8 cellular contexts compared by ENCODE assay signal in the genomic region with DNA sequence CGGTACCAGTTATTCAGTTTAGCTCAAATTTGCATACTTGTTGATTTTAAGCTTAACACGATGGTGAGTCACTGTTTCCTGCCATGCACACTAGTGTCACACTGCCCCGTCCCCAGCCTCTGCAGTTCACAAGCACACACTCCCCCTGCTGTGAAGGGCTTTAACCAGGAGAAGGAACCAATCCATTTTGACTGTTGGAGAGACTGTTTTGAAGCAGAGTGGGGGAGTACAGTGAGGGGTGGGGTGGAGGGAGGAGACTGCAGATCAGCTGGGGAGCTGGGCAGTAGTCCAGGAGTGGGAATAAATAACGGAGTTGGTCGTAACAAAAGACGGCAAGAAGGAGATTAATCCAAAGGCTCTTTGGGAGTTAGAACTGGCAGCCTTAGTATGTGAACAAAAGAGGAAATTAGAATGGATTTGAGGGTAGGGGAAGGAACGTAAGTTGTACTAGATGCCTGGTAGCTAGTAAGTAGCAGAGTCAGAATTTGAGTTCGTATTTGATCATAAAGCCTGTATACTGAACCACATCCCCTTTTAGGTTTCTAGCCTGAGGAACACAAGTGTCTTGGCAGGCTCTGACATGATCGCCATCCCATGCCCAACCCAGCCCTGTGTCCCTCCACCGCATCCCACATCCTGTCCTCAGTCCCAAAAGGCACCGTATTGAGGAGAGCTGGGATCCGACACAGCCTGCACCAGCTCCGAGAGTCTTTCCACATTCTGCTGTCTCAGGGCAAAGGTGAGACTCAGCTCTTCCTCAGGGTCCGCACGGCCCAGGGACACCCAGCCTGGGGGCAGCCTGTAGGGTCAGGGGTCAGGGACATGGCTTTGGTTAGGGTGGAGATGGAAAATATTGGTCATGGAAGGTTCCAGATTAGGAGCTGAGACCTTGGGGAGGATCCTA. TPM values are rescaled to one million over a fixed set of nuclear protein-coding genes. Genes with fewer than 3 reads are reported as not detected.
A peak's percentile ranks its signal among the peaks of the same experiment; 100 is the strongest.
DNase-seq lines count a peak whose midpoint lies in the region; ATAC-seq and TF ChIP-seq lines count a peak whose summit lies in the region.

No MANE protein-coding gene starts in this region.

- peak in 6 of 56 donors; percentile 11 to 34 (median 12) for TF ChIP-seq CTCF in dorsolateral prefrontal cortex (IDR thresholded peaks at IDR 0.05 in 54 of 56, conservative IDR thresholded peaks at IDR 0.05 in 2 of 56; ENCODE audit: low read depth in 1 of 56, partially characterized antibody in 56 of 56)
- TF ChIP-seq CTCF in GM13976 (IDR thresholded peaks at IDR 0.05; ENCODE audit: borderline replicate concordance, control extremely low read depth, extremely low read depth, insufficient read depth, missing control alignments) = no peak

- no peaks in the 10 kb centered on the region for H3K27me3 ChIP-seq in dorsolateral prefrontal cortex

- peak overlapping the region; percentile 76 to 99 (median 94) for H3K27ac ChIP-seq in dorsolateral prefrontal cortex

- intact Hi-C loops in activated CD4-positive, alpha-beta T cell treated with anti-CD3 and anti-CD28 coated beads for 36 hours (cut with DNase I, micrococcal nuclease) = loop anchor here (1.0 to 10.0 kb wide), 8 partner anchors 15 to 934 kb away; a partner anchor contains a TSS
- intact Hi-C loops in dorsolateral prefrontal cortex (cut with DNase I) = loop anchor here in 1 of 2 donors (2.0 kb wide), 1 partner anchor 64 kb away; a partner anchor contains a TSS

- peak overlapping the region; percentile 52 to 98 (median 85) for H3K4me3 ChIP-seq in dorsolateral prefrontal cortex

- no peaks in the 10 kb centered on the region for H3K27me3 Mint-ChIP-seq in activated CD4-positive, alpha-beta T cell treated with anti-CD3 and anti-CD28 coated beads for 36 hours

- POLR2A ChIA-PET in activated CD4-positive, alpha-beta T cell treated with anti-CD3 and anti-CD28 coated beads for 36 hours (lab: Charles Lee) = interaction anchor here (1.1 to 1.2 kb wide), 2 partner anchors 14 to 52 kb away, joined by 4 read pairs; no protein-coding TSS in a partner anchor

- in situ Hi-C loops in GM13976 (cut with MboI; ENCODE audit: low sequenced_read_pairs, unreplicated experiment) = no loop called here

- H3K9me3 Mint-ChIP-seq in activated CD4-positive, alpha-beta T cell treated with anti-CD3 and anti-CD28 coated beads for 36 hours (ENCODE audit: low read depth) = no peaks in the 10 kb centered on the region

- H3K4me3 Mint-ChIP-seq in activated CD4-positive, alpha-beta T cell treated with anti-CD3 and anti-CD28 coated beads for 36 hours = no peak overlapping the region

- H3K27ac Mint-ChIP-seq in activated CD4-positive, alpha-beta T cell treated with anti-CD3 and anti-CD28 coated beads for 36 hours = no peak overlapping the region

- H3K4me1 Mint-ChIP-seq in activated CD4-positive, alpha-beta T cell treated with anti-CD3 and anti-CD28 coated beads for 36 hours = peaks cover 8% of the 10 kb centered on the region

- peak; percentile 62 for ATAC-seq in activated CD4-positive, alpha-beta T cell treated with anti-CD3 and anti-CD28 coated beads for 36 hours

- peaks cover 15% of the 10 kb centered on the region for H3K36me3 Mint-ChIP-seq in activated CD4-positive, alpha-beta T cell treated with anti-CD3 and anti-CD28 coated beads for 36 hours (ENCODE audit: low read depth)

- CTCF ChIA-PET in activated CD4-positive, alpha-beta T cell treated with anti-CD3 and anti-CD28 coated beads for 36 hours (lab: Charles Lee) = interaction anchor here (0.6 to 2.8 kb wide), 15 partner anchors 11 to 240 kb away, joined by 3 to 19 read pairs (median 3); a partner anchor contains a TSS

- peak; percentile 62 for DNase-seq in GM04504 (ENCODE audit: low read depth)
- DNase-seq in KG1 (lab: John Stamatoyannopoulos, UW) = peak; percentile 42
- peak; percentile 79 for DNase-seq in activated CD4-positive, alpha-beta T cell treated with anti-CD3 and anti-CD28 coated beads for 36 hours
- peak in 4 of 10 donors; percentile 18 to 74 (median 67) for DNase-seq in dorsolateral prefrontal cortex
- peak; percentile 93 to 94 for DNase-seq in lung microvascular endothelial cell (ENCODE audit: low read depth in 2 of 2)
- DNase-seq in stimulated activated CD8-positive, alpha-beta memory T cell treated with anti-CD3 and anti-CD28 coated beads, Interleukin-4, amount 100 ng/mL, for 48 hours = peak; percentile 62
- no peak for DNase-seq in GM13976 (ENCODE audit: low spot score)
- no peak for DNase-seq in SK-N-DZ (ENCODE audit: low spot score)

RNA-seq across cellular contexts. Expression of a gene that starts 0.9 kb away (rescaled TPM):
- 10 to 100 TPM; 38.1 to 47.9 TPM for total RNA-seq in activated CD4-positive, alpha-beta T cell treated with anti-CD3 and anti-CD28 coated beads for 36 hours
- total RNA-seq in dorsolateral prefrontal cortex (100 to 1,000 TPM in 118 of 120 experiments, 10 to 100 TPM in 2; 89.6 to 219 (median 142) TPM), lung microvascular endothelial cell (61.2 and 69.2 TPM in 2 replicates)
- 4.1 and 6.9 TPM in 2 replicates for polyA plus RNA-seq in SK-N-DZ (2014; cell fraction: cytosol; rRNA removed)
- polyA plus RNA-seq in SK-N-DZ (2014; cell fraction: nucleus; rRNA removed) = 12.2 and 46.8 TPM in 2 replicates

RNA-seq across cellular contexts. Expression of a gene that starts 6.4 kb away (rescaled TPM):
- total RNA-seq in activated CD4-positive, alpha-beta T cell treated with anti-CD3 and anti-CD28 coated beads for 36 hours = 100 to 1,000 TPM; 133 to 152 TPM
- 100 to 1,000 TPM in 3 of 120 experiments, 10 to 100 TPM in 117; 45.6 to 116 (median 75.0) TPM for total RNA-seq in dorsolateral prefrontal cortex
- total RNA-seq in lung microvascular endothelial cell = 27.7 and 34.1 TPM in 2 replicates
- 27.3 and 34.8 TPM in 2 replicates for polyA plus RNA-seq in SK-N-DZ (2014; cell fraction: cytosol; rRNA removed)
- polyA plus RNA-seq in SK-N-DZ (2014; cell fraction: nucleus; rRNA removed) = 64.6 and 76.8 TPM in 2 replicates

RNA-seq across cellular contexts. Expression of a gene that starts 14.8 kb away (rescaled TPM):
- total RNA-seq in activated CD4-positive, alpha-beta T cell treated with anti-CD3 and anti-CD28 coated beads for 36 hours = 10 to 100 TPM; 85.6 to 89.0 TPM
- total RNA-seq in dorsolateral prefrontal cortex (100 to 1,000 TPM in 20 of 120 experiments, 10 to 100 TPM in 100; 60.0 to 125 (median 89.3) TPM), lung microvascular endothelial cell (95.9 and 109 TPM in 2 replicates)
- polyA plus RNA-seq in SK-N-DZ (2014; cell fraction: cytosol; rRNA removed) = 79.8 and 90.3 TPM in 2 replicates
- polyA plus RNA-seq in SK-N-DZ (2014; cell fraction: nucleus; rRNA removed) = 74.2 and 89.2 TPM in 2 replicates

RNA-seq across cellular contexts. Expression of a gene that starts 15.0 kb away (rescaled TPM):
- total RNA-seq in activated CD4-positive, alpha-beta T cell treated with anti-CD3 and anti-CD28 coated beads for 36 hours = 10 to 100 TPM; 34.4 to 35.0 TPM
- 10 to 100 TPM; 17.7 to 34.3 (median 24.3) TPM for total RNA-seq in dorsolateral prefrontal cortex
- 6.1 and 10.3 TPM in 2 replicates for total RNA-seq in lung microvascular endothelial cell
- 17.5 and 20.0 TPM in 2 replicates for polyA plus RNA-seq in SK-N-DZ (2014; cell fraction: cytosol; rRNA removed)
- 34.5 and 36.0 TPM in 2 replicates for polyA plus RNA-seq in SK-N-DZ (2014; cell fraction: nucleus; rRNA removed)

RNA-seq across cellular contexts. Expression of a gene that starts 37.2 kb away (rescaled TPM):
- total RNA-seq in activated CD4-positive, alpha-beta T cell treated with anti-CD3 and anti-CD28 coated beads for 36 hours = under 1 TPM; 0.78 to 0.91 TPM
- total RNA-seq in dorsolateral prefrontal cortex (10 to 100 TPM in 101 of 120 experiments, 1 to 10 TPM in 19; 6.7 to 24.3 (median 11.9) TPM), lung microvascular endothelial cell (28.3 and 46.2 TPM in 2 replicates)
- polyA plus RNA-seq in SK-N-DZ (2014; cell fraction: cytosol; rRNA removed) = 21.9 and 25.9 TPM in 2 replicates
- polyA plus RNA-seq in SK-N-DZ (2014; cell fraction: nucleus; rRNA removed) = 31.8 and 52.5 TPM in 2 replicates

Comparison
In these comparisons a context has a peak if more than half of its experiments do, and no peak if none do; other contexts are left out.
1. DNase-seq: peak in GM04504 (single experiment), KG1 (single experiment), activated CD4-positive, alpha-beta T cell treated with anti-CD3 and anti-CD28 coated beads for 36 hours (single experiment), lung microvascular endothelial cell (2 of 2) and stimulated activated CD8-positive, alpha-beta memory T cell treated with anti-CD3 and anti-CD28 coated beads, Interleukin-4, amount 100 ng/mL, for 48 hours (single experiment); none in GM13976 (single experiment) and SK-N-DZ (single experiment).